In the genomic region with DNA sequence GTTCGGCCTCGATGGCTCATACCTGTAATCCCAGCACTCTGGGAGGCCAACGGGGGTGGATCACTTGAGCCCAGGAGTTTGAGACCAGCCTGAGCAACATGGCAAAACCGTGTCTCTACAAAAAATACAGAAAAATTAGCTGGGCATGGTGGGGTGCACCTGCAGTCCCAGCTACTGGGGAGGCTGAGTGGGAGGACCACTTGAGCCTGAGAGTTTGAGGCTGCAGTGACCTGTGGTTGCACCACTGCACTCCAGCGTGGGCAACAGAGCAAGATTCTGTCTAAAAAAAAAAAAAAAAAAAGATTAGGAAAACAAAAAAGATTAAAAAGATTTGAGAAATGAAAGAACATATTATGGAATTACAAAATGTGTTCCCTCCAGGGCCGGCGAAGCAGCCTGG, we compare ENCODE assay signal across 14 cellular contexts.
"Had no signal": no experiment of that assay in that cellular context is flagged by ENCODE, and none has a peak within 500 bp of the region (broad histone marks: within the 10 kb centered on the region; RNA-seq: fewer than 3 reads in every experiment).

No MANE protein-coding gene starts in this region.

- H3K27ac ChIP-seq: ascending aorta, breast epithelium, gastrocnemius medialis, vagina had no signal

- H3K27me3 ChIP-seq: ascending aorta, breast epithelium, gastrocnemius medialis, neutrophil, tibial nerve, vagina had no signal

- H3K9me3 Mint-ChIP-seq: natural killer cell had no signal

- H3K36me3 Mint-ChIP-seq: activated CD4-positive, alpha-beta memory T cell treated with anti-CD3 and anti-CD28 coated beads for 36 hours; natural killer cell had no signal

- H3K9me3 ChIP-seq: ascending aorta, breast epithelium, gastrocnemius medialis, mucosa of descending colon, neutrophil, vagina had no signal

- H3K27me3 Mint-ChIP-seq: activated CD4-positive, alpha-beta memory T cell treated with anti-CD3 and anti-CD28 coated beads for 36 hours had no signal

- H3K36me3 ChIP-seq: ascending aorta, breast epithelium, gastrocnemius medialis, neutrophil, tibial nerve, vagina had no signal

- H3K27ac Mint-ChIP-seq: endodermal cell had no signal

- H3K4me3 ChIP-seq: ascending aorta, breast epithelium, gastrocnemius medialis, mucosa of descending colon, tibial nerve, vagina had no signal

- DNase-seq: activated CD4-positive, alpha-beta memory T cell treated with anti-CD3 and anti-CD28 coated beads for 36 hours; activated effector memory CD4-positive, alpha-beta T cell treated with anti-CD3 and anti-CD28 coated beads, Interleukin-2, amount 50 U/mL, for 16 hours; activated T-cell treated with anti-CD3 and anti-CD28 coated beads, Interleukin-2, amount 50 U/mL, for 48 hours; endodermal cell; gastrocnemius medialis; mucosa of descending colon; natural killer cell; stimulated activated CD4-positive, alpha-beta T cell treated with anti-CD3 and anti-CD28 coated beads, Interleukin-4, amount 100 ng/mL, for 24 hours had no signal

- H3K4me3 Mint-ChIP-seq: endodermal cell had no signal

- ATAC-seq: activated CD4-positive, CD25-positive, alpha-beta regulatory T cell treated with anti-CD3 and anti-CD28 coated beads, Interleukin-2, amount 50 U/mL, for 24 hours; gastrocnemius medialis; mucosa of descending colon; natural killer cell had no signal

- H3K4me1 ChIP-seq: ascending aorta, breast epithelium had no signal
